In genomic region chr18:8715599-8715998, GRCh38 we compare ENCODE assay signal across 27 cellular contexts. TPM values are rescaled to one million over a fixed set of nuclear protein-coding genes. Genes with fewer than 3 reads are reported as not detected.
"Had no signal": no experiment of that assay in that cellular context is flagged by ENCODE, and none has a peak within 500 bp of the region (broad histone marks: within the 10 kb centered on the region; RNA-seq: fewer than 3 reads in every experiment).

No MANE protein-coding gene starts in this region.

- H3K36me3 ChIP-seq: breast epithelium, spleen, transverse colon, uterus had no signal

- H3K4me3 ChIP-seq: breast epithelium, gastroesophageal sphincter, spleen, testis, transverse colon, uterus had no signal

- DNase-seq: activated CD4-positive, alpha-beta T cell treated with anti-CD3 and anti-CD28 coated beads for 1 hour; activated CD4-positive, alpha-beta T cell treated with anti-CD3 and anti-CD28 coated beads, Interleukin-2, amount 50 U/mL, for 1 hour; activated CD8-positive, alpha-beta memory T cell treated with anti-CD3 and anti-CD28 coated beads for 24 hours; activated gamma-delta T cell treated with Interleukin-2 at 50 U/mL for 16 hours; activated naive CD4-positive, alpha-beta T cell treated with anti-CD3 and anti-CD28 coated beads, Interleukin-2, amount 50 U/mL, for 16 hours; activated T-cell treated with anti-CD3 and anti-CD28 coated beads, Interleukin-2, amount 50 U/mL, for 1 hour; central memory CD4-positive, alpha-beta T cell; effector memory CD8-positive, alpha-beta T cell; hippocampal formation; kidney; left colon; mammary epithelial cell; naive thymus-derived CD4-positive, alpha-beta T cell; right cardiac atrium; spleen; stimulated activated naive CD4-positive, alpha-beta T cell treated with Interleukin-2 at 50 U/mL for 16 hours; SW 1271; T-helper 2 cell; testis; transverse colon; uterus had no signal

- H3K4me1 ChIP-seq: breast epithelium, spleen, testis, uterus had no signal

- H3K4me3 Mint-ChIP-seq: effector memory CD8-positive, alpha-beta T cell; mesothelial cell of epicardium; naive thymus-derived CD4-positive, alpha-beta T cell; neural crest cell; WTC11 had no signal

- H3K27ac ChIP-seq: breast epithelium, spleen, testis, uterus had no signal

- FAIRE-seq: colon, kidney had no signal

- H3K27me3 ChIP-seq: breast epithelium, gastroesophageal sphincter, testis, uterus had no signal

- H3K4me1 Mint-ChIP-seq: naive thymus-derived CD4-positive, alpha-beta T cell had no signal

- ATAC-seq: effector memory CD8-positive, alpha-beta T cell; gastroesophageal sphincter; left colon; naive thymus-derived CD4-positive, alpha-beta T cell; right cardiac atrium; WTC11 had no signal

- H3K9me3 ChIP-seq: breast epithelium, gastroesophageal sphincter, spleen, testis, transverse colon, uterus had no signal

- H3K27ac Mint-ChIP-seq: effector memory CD8-positive, alpha-beta T cell; mesothelial cell of epicardium; naive thymus-derived CD4-positive, alpha-beta T cell; WTC11 had no signal

- H3K9me3 Mint-ChIP-seq: effector memory CD8-positive, alpha-beta T cell had no signal

RNA-seq across cellular contexts. Expression of gene MTCL1, which starts 10.2 kb away (rescaled TPM):
- polyA plus RNA-seq: naive thymus-derived CD4-positive, alpha-beta T cell had no signal
